8 cellular contexts compared by ENCODE assay signal in the genomic region with DNA sequence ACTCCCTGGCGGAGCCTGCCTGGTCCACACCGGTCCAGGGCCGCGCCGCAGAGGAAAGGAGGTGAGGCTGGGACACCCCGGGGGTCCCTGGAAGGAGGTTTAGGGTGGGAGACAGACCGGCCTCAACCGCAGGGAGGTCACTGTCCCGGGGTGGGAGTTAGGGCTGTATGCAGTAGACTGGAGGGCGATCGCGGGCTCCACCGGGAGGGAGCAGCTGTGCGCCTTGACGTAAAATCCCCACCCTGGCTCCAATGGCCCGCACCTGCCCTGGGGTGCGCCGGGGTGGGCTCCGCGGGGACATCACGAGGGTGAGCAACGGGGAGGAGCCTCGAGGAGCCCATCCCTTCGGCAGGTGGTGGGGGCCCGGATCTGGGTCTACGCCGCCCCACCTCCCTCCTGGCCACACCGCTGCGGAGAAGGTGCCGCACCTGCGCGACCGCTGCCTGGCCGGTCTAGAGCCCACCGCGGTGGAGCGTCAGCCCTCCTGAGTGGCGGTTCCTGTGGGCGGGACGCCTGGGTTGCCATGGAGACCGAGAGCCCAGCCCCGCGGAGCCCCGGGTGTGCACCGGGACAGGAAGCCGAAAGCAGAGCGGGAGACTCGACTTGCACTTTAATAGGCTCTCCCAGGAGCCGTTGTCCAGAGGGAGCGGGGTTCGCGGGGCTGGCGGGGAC.
DNase-seq lines count a peak whose midpoint lies in the region; ATAC-seq and TF ChIP-seq lines count a peak whose summit lies in the region.

No MANE protein-coding gene starts in this region.

- no peaks in the 10 kb centered on the region for H3K36me3 Mint-ChIP-seq in chondrocyte (ENCODE audit: low read depth)

- H3K36me3 ChIP-seq in osteoblast (ENCODE audit: insufficient read depth, low read length): no peaks in the 10 kb centered on the region
- no peaks in the 10 kb centered on the region for H3K36me3 ChIP-seq in PC-9 (ENCODE audit: low read depth)

- H3F3A ChIP-seq in PC-9 (ENCODE audit: insufficient read depth, low read depth): no peaks in the 10 kb centered on the region

- no peak overlapping the region for H3K27ac Mint-ChIP-seq in chondrocyte (ENCODE audit: unreplicated experiment)

- CTCF ChIA-PET in PC-9 (lab: Charles Lee): no interaction called here

- TF ChIP-seq CTCF in chondrocyte (IDR thresholded peaks at IDR 0.05) (no peak), osteoblast (IDR thresholded peaks at IDR 0.05; ENCODE audit: extremely low read depth, low read depth, low read length) (no peak), PC-9 (conservative IDR thresholded peaks at IDR 0.05) (no peak), GM13977 (IDR thresholded peaks at IDR 0.05; ENCODE audit: extremely low read depth, insufficient read depth, missing control alignments) (no peak)

- no peak overlapping the region for H2AFZ ChIP-seq in osteoblast (ENCODE audit: low read length)
- no peak overlapping the region for H2AFZ ChIP-seq in PC-9

- H4K20me1 ChIP-seq in osteoblast (ENCODE audit: insufficient read depth, low read length) (no peaks in the 10 kb centered on the region), PC-9 (ENCODE audit: insufficient read depth) (no peaks in the 10 kb centered on the region)

- DNase-seq in Daoy (ENCODE audit: low read depth) (peak; percentile 35), chondrocyte (ENCODE audit: low spot score) (peak; percentile 86), osteoblast (ENCODE audit: insufficient read length, low spot score, missing footprints) (peak; percentile 79), PC-9 (no peak), GM13977 (ENCODE audit: low spot score) (no peak)
- peak; percentile 77 for DNase-seq in Jurkat, Clone E6-1 (ENCODE audit: low read depth, low spot score)

- POLR2A ChIA-PET in PC-9 (lab: Charles Lee; ENCODE audit: unreplicated experiment): no interaction called here

- H3K4me2 ChIP-seq in osteoblast (ENCODE audit: insufficient read depth, low read length) (no peak overlapping the region), PC-9 (no peak overlapping the region)

- in situ Hi-C loops in GM13977 (cut with MboI; ENCODE audit: low pct_unique_long_range_greater_than_20kb, low sequenced_read_pairs, unreplicated experiment): no loop called here

- no peaks in the 10 kb centered on the region for H3K79me2 ChIP-seq in osteoblast (ENCODE audit: insufficient read depth, low read length)
- H3K79me2 ChIP-seq in PC-9 (ENCODE audit: low read depth): no peaks in the 10 kb centered on the region

- H3K9me3 Mint-ChIP-seq in chondrocyte (ENCODE audit: low read depth): peaks cover 5% of the 10 kb centered on the region

- BruUV-seq in PC-9 (replicated peaks; lab: Mats Ljungman, UMichigan): no TSS peak

- no peaks in the 10 kb centered on the region for H3K9me3 ChIP-seq in osteoblast (ENCODE audit: low read depth, low read length)
- no peaks in the 10 kb centered on the region for H3K9me3 ChIP-seq in PC-9 (ENCODE audit: insufficient read depth, low read depth)

- intact Hi-C loops in PC-9 (cut with micrococcal nuclease; ENCODE audit: unreplicated experiment): no loop called here

- no peaks in the 10 kb centered on the region for H3K9me2 ChIP-seq in PC-9 (ENCODE audit: insufficient read depth)

- peaks cover 52% of the 10 kb centered on the region for H3K27me3 ChIP-seq in osteoblast (ENCODE audit: insufficient read depth, low read length)
- peaks cover 54% of the 10 kb centered on the region for H3K27me3 ChIP-seq in PC-9 (ENCODE audit: insufficient read depth, low read depth)

- H3K27ac ChIP-seq in osteoblast (ENCODE audit: low read depth, low read length) (no peak overlapping the region), PC-9 (no peak overlapping the region)

- no peak for ATAC-seq in GM21717 (IDR thresholded peaks at IDR 0.05; ENCODE audit: unreplicated experiment)
- ATAC-seq in GM18517 (IDR thresholded peaks at IDR 0.05; ENCODE audit: unreplicated experiment): no peak

- peaks cover 5% of the 10 kb centered on the region for H3K4me1 Mint-ChIP-seq in chondrocyte (ENCODE audit: low read depth)

- H3K27me3 Mint-ChIP-seq in chondrocyte (ENCODE audit: low read depth): peaks cover 47% of the 10 kb centered on the region

- H3K4me1 ChIP-seq in osteoblast (ENCODE audit: insufficient read depth, low read length): no peaks in the 10 kb centered on the region
- H3K4me1 ChIP-seq in PC-9 (replicated peaks; ENCODE audit: insufficient read depth): no peaks in the 10 kb centered on the region

- H3K4me3 ChIP-seq in Jurkat, Clone E6-1 (ENCODE audit: low read length): peak overlapping the region; percentile 49
- H3K4me3 ChIP-seq in osteoblast (ENCODE audit: insufficient read depth, low read length) (no peak overlapping the region), PC-9 (no peak overlapping the region)

- peak overlapping the region; percentile 40 for H3K4me3 Mint-ChIP-seq in chondrocyte (ENCODE audit: unreplicated experiment)

Comparison
In these comparisons a context has a peak if more than half of its experiments do, and no peak if none do; other contexts are left out.
1. DNase-seq: peak in Daoy (single experiment), Jurkat, Clone E6-1 (single experiment), chondrocyte (single experiment) and osteoblast (single experiment); none in PC-9 (0 of 2) and GM13977 (single experiment).